1 cellular context compared by ENCODE assay signal in genomic region chr15:66503780-66504562, GRCh38.
TF ChIP-seq lines count a peak whose summit lies in the region.

No MANE protein-coding gene starts in this region.

TF ChIP-seq in endothelial cell of umbilical vein, 7 proteins besides CTCF, POLR2A, EP300 and RAD21:
- no peak for TF ChIP-seq EZH2 (IDR thresholded peaks at IDR 0.05; ENCODE audit: borderline replicate concordance, low read depth, low read length, severe bottlenecking)
- TF ChIP-seq JUN (IDR thresholded peaks at IDR 0.05; ENCODE audit: borderline replicate concordance, insufficient read depth, insufficient read length, low read depth): no peak
- no peak for TF ChIP-seq MYC (IDR thresholded peaks at IDR 0.05; ENCODE audit: low read depth, low read length)
- TF ChIP-seq FOS (IDR thresholded peaks at IDR 0.05; ENCODE audit: borderline replicate concordance, insufficient read depth, low read length): no peak
- no peak for TF ChIP-seq MAX (IDR thresholded peaks at IDR 0.05; ENCODE audit: insufficient read depth, insufficient read length)
- no peak for TF ChIP-seq GATA2 (IDR thresholded peaks at IDR 0.05; ENCODE audit: insufficient read depth, insufficient read length, low read depth, low read length)
